18 cellular contexts compared by ENCODE assay signal in genomic region chr12:3065300-3065699, GRCh38. TPM values are rescaled to one million over a fixed set of nuclear protein-coding genes. Genes with fewer than 3 reads are reported as not detected.
DNase-seq lines count a peak whose midpoint lies in the region; ATAC-seq and TF ChIP-seq lines count a peak whose summit lies in the region.
"Had no signal": no experiment of that assay in that cellular context is flagged by ENCODE, and none has a peak within 500 bp of the region (broad histone marks: within the 10 kb centered on the region; RNA-seq: fewer than 3 reads in every experiment).

No MANE protein-coding gene starts in this region.

- RAD21 ChIA-PET in HCT116 (lab: Charles Lee; ENCODE audit: low non-redundant PET in 1 of 2, low total read pairs in 2 of 2, uncharacterized antibody in 2 of 2, unreplicated experiment in 2 of 2) = no interaction called here

- peak overlapping the region; percentile 52 for H3K4me2 ChIP-seq in HCT116 (ENCODE audit: low read length)
- H3K4me2 ChIP-seq: A549 had no signal

- peak overlapping the region; percentile 5; the same call in 1 of the 2 replicates for H3K4me3 Mint-ChIP-seq in WTC11
- no peak overlapping the region for H3K4me3 Mint-ChIP-seq in activated naive CD4-positive, alpha-beta T cell treated with anti-CD3 and anti-CD28 coated beads for 36 hours
- H3K4me3 Mint-ChIP-seq: CD4-positive, alpha-beta memory T cell had no signal

- whole genome bisulfite sequencing in spleen, 5 donors = 80 to 90% (median 81%) methylated on average over 2 of the region's 2 CpGs

- H3K4me3 ChIP-seq in HCT116 (replicated peaks in 1 of 2; ENCODE audit: low read depth in 1 of 2, low read length in 2 of 2) (no peak overlapping the region), iPS-20b (ENCODE audit: low read length) (0 out of 2 replicates have a peak overlapping the region, but pooled peaks have one; percentile 1), spleen (no peak overlapping the region)
- H3K4me3 ChIP-seq: A549, K562 had no signal

- no peaks in the 10 kb centered on the region for H4K20me1 ChIP-seq in HCT116 (ENCODE audit: insufficient read depth)

- H3K9me2 ChIP-seq in HCT116 (ENCODE audit: insufficient read depth) = no peaks in the 10 kb centered on the region

- H3K9ac ChIP-seq in HCT116 (ENCODE audit: low read length) (no peak overlapping the region), iPS-20b (ENCODE audit: low read depth, low read length) (no peak overlapping the region)

- H3K9me3 Mint-ChIP-seq in WTC11 = peaks cover 14% of the 10 kb centered on the region
- H3K9me3 Mint-ChIP-seq in activated naive CD4-positive, alpha-beta T cell treated with anti-CD3 and anti-CD28 coated beads for 36 hours = peaks cover 7% of the 10 kb centered on the region

- CTCF ChIA-PET in HCT116 (lab: Charles Lee) (interaction anchor here (0.9 to 1.5 kb wide), 2 partner anchors 8 to 24 kb away, joined by 4 read pairs; no protein-coding TSS in a partner anchor), WTC11 (lab: Charles Lee) (interaction anchor here (0.8 to 1.9 kb wide), 3 partner anchors 8 to 219 kb away, joined by 3 to 7 read pairs (median 3); no protein-coding TSS in a partner anchor)
- CTCF ChIA-PET in activated naive CD4-positive, alpha-beta T cell treated with anti-CD3 and anti-CD28 coated beads for 36 hours (lab: Charles Lee) = no interaction called here

- no peak overlapping the region for H3K27ac Mint-ChIP-seq in WTC11
- no peak overlapping the region for H3K27ac Mint-ChIP-seq in activated naive CD4-positive, alpha-beta T cell treated with anti-CD3 and anti-CD28 coated beads for 36 hours
- H3K27ac Mint-ChIP-seq: CD4-positive, alpha-beta memory T cell had no signal

- H3K9me3 ChIP-seq in HCT116 (ENCODE audit: control insufficient read depth in 1 of 2, insufficient read depth in 1 of 2, low read depth in 1 of 2, low read length in 2 of 2) (peaks cover 0 to 5% of the 10 kb centered on the region in 2 experiments; a peak in 1 of 4 replicates), iPS-20b (ENCODE audit: insufficient read depth, low read depth, low read length) (peaks cover 8% of the 10 kb centered on the region; the same call in 1 of the 2 replicates), spleen (peaks cover 0 to 18% (median 8%) of the 10 kb centered on the region in 8 donors)
- H3K9me3 ChIP-seq: BE2C had no signal

- H3K4me1 ChIP-seq in HCT116 (ENCODE audit: control insufficient read depth in 1 of 2, insufficient read depth in 2 of 2, low read length in 2 of 2) (peaks cover 10 to 12% of the 10 kb centered on the region in 2 experiments), iPS-20b (ENCODE audit: insufficient read depth, low read length) (peaks cover 5% of the 10 kb centered on the region; the same call in 1 of the 2 replicates), spleen (peaks cover 0 to 6% (median 0%) of the 10 kb centered on the region in 6 donors)
- H3K4me1 ChIP-seq: A549, BE2C had no signal

- no peaks in the 10 kb centered on the region for H3K36me3 ChIP-seq in HCT116 (ENCODE audit: control insufficient read depth in 1 of 2, insufficient read depth in 2 of 2, low read length in 2 of 2)
- no peaks in the 10 kb centered on the region for H3K36me3 ChIP-seq in iPS-20b (ENCODE audit: insufficient read depth, low read depth, low read length)
- no peaks in the 10 kb centered on the region for H3K36me3 ChIP-seq in spleen
- H3K36me3 ChIP-seq: BE2C had no signal

- intact Hi-C loops in HCT116 (cut with micrococcal nuclease) (no loop called here), spleen (cut with DNase I; ENCODE audit: low total_unique reads) (no loop called here)
- intact Hi-C loops in activated naive CD4-positive, alpha-beta T cell treated with anti-CD3 and anti-CD28 coated beads for 36 hours (cut with micrococcal nuclease) = no loop called here

- BruUV-seq in HCT116 (replicated peaks; lab: Mats Ljungman, UMichigan) = no TSS peak

- H3K27ac ChIP-seq in HCT116 (ENCODE audit: low read depth, low read length) = no peak overlapping the region
- H3K27ac ChIP-seq in iPS-20b (ENCODE audit: low read length) = no peak overlapping the region
- no peak overlapping the region for H3K27ac ChIP-seq in spleen
- H3K27ac ChIP-seq: A549, C4-2B, HL-60 had no signal

- peaks cover 2% of the 10 kb centered on the region for H3K27me3 Mint-ChIP-seq in WTC11 (ENCODE audit: low read depth)
- peaks cover 30% of the 10 kb centered on the region for H3K27me3 Mint-ChIP-seq in activated naive CD4-positive, alpha-beta T cell treated with anti-CD3 and anti-CD28 coated beads for 36 hours (ENCODE audit: low read depth)

- TF ChIP-seq POLR2A in HCT116 (IDR thresholded peaks at IDR 0.05; ENCODE audit: borderline replicate concordance, extremely low read depth, insufficient read depth, insufficient read length) (no peak), spleen (IDR thresholded peaks at IDR 0.05) (no peak)

- peaks cover 22% of the 10 kb centered on the region for H3K4me1 Mint-ChIP-seq in WTC11
- H3K4me1 Mint-ChIP-seq in activated naive CD4-positive, alpha-beta T cell treated with anti-CD3 and anti-CD28 coated beads for 36 hours (ENCODE audit: low read depth) = no peaks in the 10 kb centered on the region
- H3K4me1 Mint-ChIP-seq: CD4-positive, alpha-beta memory T cell had no signal

- H3K36me3 Mint-ChIP-seq in WTC11 = peaks cover 11% of the 10 kb centered on the region
- peaks cover 2% of the 10 kb centered on the region for H3K36me3 Mint-ChIP-seq in activated naive CD4-positive, alpha-beta T cell treated with anti-CD3 and anti-CD28 coated beads for 36 hours (ENCODE audit: low read depth)

- POLR2A ChIA-PET in HCT116 (lab: Charles Lee) (no interaction called here), WTC11 (lab: Charles Lee) (no interaction called here)

- H3K27me3 ChIP-seq in HCT116 (ENCODE audit: insufficient read depth, low read length) (peaks cover 8% of the 10 kb centered on the region; the same call in 1 of the 2 replicates), iPS-20b (ENCODE audit: insufficient read depth, low read length) (no peaks in the 10 kb centered on the region), spleen (replicated peaks in 1 of 7) (peaks cover 0 to 30% (median 0%) of the 10 kb centered on the region in 7 donors)

- DNase-seq in HCT116 (ENCODE audit: low read depth, low spot score) (no peak), WTC11 (ENCODE audit: low spot score) (peak; percentile 1), spleen (peak; percentile 6), UCSD-AML1 (lab: John Stamatoyannopoulos, UW; ENCODE audit: unreplicated experiment) (no peak)
- DNase-seq in activated naive CD4-positive, alpha-beta T cell treated with anti-CD3 and anti-CD28 coated beads for 36 hours = no peak
- DNase-seq: BE2C; CD4-positive, alpha-beta memory T cell; COR-L47; DMS153; DMS79 treated with DMSO at 0.1 percent for 48 hours; GDM1; H7 had no signal

- TF ChIP-seq RAD21 in HCT116 (IDR thresholded peaks at IDR 0.05; ENCODE audit: low read depth) = no peak

- no peak for TF ChIP-seq CTCF in HCT116 (IDR thresholded peaks at IDR 0.05 in 2 of 3, conservative IDR thresholded peaks at IDR 0.05 in 1 of 3; ENCODE audit: borderline replicate concordance in 1 of 3, insufficient read depth in 1 of 3, low read depth in 2 of 3, low read length in 2 of 3)
- TF ChIP-seq CTCF in WTC11 (IDR thresholded peaks at IDR 0.05) = no peak
- TF ChIP-seq CTCF in spleen (IDR thresholded peaks at IDR 0.05 in 8 of 11, conservative IDR thresholded peaks at IDR 0.05 in 3 of 11) = no peak

- no peaks in the 10 kb centered on the region for H3K79me2 ChIP-seq in HCT116 (ENCODE audit: insufficient read depth, low read length)

- no peak overlapping the region for H2AFZ ChIP-seq in HCT116 (ENCODE audit: low read depth, low read length, poor library complexity, severe bottlenecking)

- ATAC-seq in HCT116 (no peak), WTC11 (no peak), HG02840 (IDR thresholded peaks at IDR 0.05; ENCODE audit: low FRiP score, unreplicated experiment) (no peak)
- ATAC-seq: A549, K562 had no signal

TF ChIP-seq in WTC11, 78 proteins besides CTCF, POLR2A, EP300 and RAD21 (continues in another document):
- TF ChIP-seq ZBTB21 (CRISPR knock-in tag; IDR thresholded peaks at IDR 0.05; ENCODE audit: borderline replicate concordance) (no peak), ATF2 (CRISPR knock-in tag; IDR thresholded peaks at IDR 0.05; ENCODE audit: borderline replicate concordance, low read depth) (no peak), ZNF671 (CRISPR knock-in tag; IDR thresholded peaks at IDR 0.05) (no peak), MAX (CRISPR knock-in tag; IDR thresholded peaks at IDR 0.05) (no peak), ELF4 (CRISPR knock-in tag; IDR thresholded peaks at IDR 0.05; ENCODE audit: low read depth) (no peak), NR2C2 (CRISPR knock-in tag; IDR thresholded peaks at IDR 0.05) (no peak)

RNA-seq across cellular contexts. Expression of gene TSPAN9, which starts 11.9 kb away (rescaled TPM):
- total RNA-seq in HCT116 (2021; ENCODE audit: unreplicated experiment) (13.2 TPM), WTC11 (2021) (21.8 to 27.6 TPM (median 23.9 TPM) in 3 replicates), spleen (10 to 100 TPM; 22.7 to 51.1 (median 37.0) TPM)
- polyA plus RNA-seq in HCT116 (2012) = 10.3 and 12.8 TPM in 2 replicates
- 10 to 100 TPM in 1 of 3 donors, 1 to 10 TPM in 2; 3.6 to 13.5 (median 4.7) TPM for polyA plus RNA-seq in spleen
- under 1 TPM; 0.72 to 0.91 TPM for total RNA-seq in activated naive CD4-positive, alpha-beta T cell treated with anti-CD3 and anti-CD28 coated beads for 36 hours
- polyA plus RNA-seq: CD4-positive, alpha-beta memory T cell had no signal

Comparison
In these comparisons a context has a peak if more than half of its experiments do, and no peak if none do; other contexts are left out.
1. DNase-seq: peak in WTC11 (single experiment) and spleen (single experiment); none in HCT116 (single experiment), UCSD-AML1 (single experiment) and activated naive CD4-positive, alpha-beta T cell treated with anti-CD3 and anti-CD28 coated beads for 36 hours (single experiment).